Comparison of ENCODE assay signal across 31 cellular contexts in the genomic region with DNA sequence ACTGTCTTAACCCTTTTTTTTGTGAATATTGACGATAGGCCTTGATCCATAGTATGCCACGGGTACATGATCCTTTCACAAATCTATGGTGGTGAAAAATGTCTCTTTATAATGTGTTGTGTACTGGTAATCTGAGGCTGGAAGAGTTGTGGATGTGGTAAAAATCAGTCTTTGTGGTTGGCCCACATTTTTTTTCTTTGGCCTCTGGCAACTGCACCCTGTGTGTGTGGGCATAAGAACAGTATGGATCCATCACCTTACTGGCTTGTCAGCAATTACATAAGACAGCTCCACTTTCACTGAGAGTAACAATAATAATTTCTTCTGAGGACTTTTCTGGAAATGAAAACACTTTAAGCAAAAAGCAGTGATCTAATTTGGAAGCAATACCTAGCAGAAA.
DNase-seq lines count a peak whose midpoint lies in the region; ATAC-seq and TF ChIP-seq lines count a peak whose summit lies in the region.
"Had no signal": no experiment of that assay in that cellular context is flagged by ENCODE, and none has a peak within 500 bp of the region (broad histone marks: within the 10 kb centered on the region; RNA-seq: fewer than 3 reads in every experiment).

No MANE protein-coding gene starts in this region.

- no peak overlapping the region for H2AFZ ChIP-seq in hepatocyte
- no peak overlapping the region for H2AFZ ChIP-seq in smooth muscle cell (ENCODE audit: low read depth)

- H3K4me2 ChIP-seq in hepatocyte (no peak overlapping the region), smooth muscle cell (peak overlapping the region; percentile 40)

- no peak for ATAC-seq in GM19035 (IDR thresholded peaks at IDR 0.05; ENCODE audit: unreplicated experiment)
- ATAC-seq: activated CD4-positive, CD25-positive, alpha-beta regulatory T cell treated with anti-CD3 and anti-CD28 coated beads, Interleukin-2, amount 50 U/mL, for 24 hours; activated T-helper 17 cell treated with anti-CD3 and anti-CD28 coated beads, Interleukin-2, amount 50 U/mL, for 72 hours; GM12878; left lung; naive thymus-derived CD8-positive, alpha-beta T cell had no signal

- H3K4me3 Mint-ChIP-seq in CD4-positive, alpha-beta memory T cell = no peak overlapping the region
- H3K4me3 Mint-ChIP-seq: activated CD4-positive, alpha-beta memory T cell treated with anti-CD3 and anti-CD28 coated beads, Interleukin-2, amount 10 ng/mL, durations not matched to agents 7 days and 5 days; activated T-helper 17 cell treated with anti-CD3 and anti-CD28 coated beads, Interleukin-2, amount 50 U/mL, for 72 hours; naive thymus-derived CD8-positive, alpha-beta T cell; T-helper 1 cell treated with Interleukin-12 subunit alpha and Interleukin-12 subunit beta and Interleukin-4 antibody, amounts not matched to agents 30 μg/mL and 1 μg/mL, for 36 hours; type B pancreatic cell had no signal

- H3K4me3 ChIP-seq in MG63 (no peak overlapping the region), hepatocyte (no peak overlapping the region), smooth muscle cell (no peak overlapping the region)
- H3K4me3 ChIP-seq in CD4-positive, alpha-beta memory T cell (ENCODE audit: low read length in 2 of 2) = no peak overlapping the region
- H3K4me3 ChIP-seq: GM12878, left lung, SJSA1 had no signal

- H3K9me3 ChIP-seq in MG63 (peaks cover 2% of the 10 kb centered on the region), hepatocyte (ENCODE audit: low read depth) (no peaks in the 10 kb centered on the region), smooth muscle cell (replicated peaks; ENCODE audit: low read depth) (no peaks in the 10 kb centered on the region)
- no peaks in the 10 kb centered on the region for H3K9me3 ChIP-seq in CD4-positive, alpha-beta memory T cell (ENCODE audit: control insufficient read depth in 1 of 2, low read length in 2 of 2)
- H3K9me3 ChIP-seq: Caco-2, SJSA1 had no signal

- H3K36me3 ChIP-seq in MG63 (no peaks in the 10 kb centered on the region), hepatocyte (replicated peaks; ENCODE audit: insufficient read depth, low read depth) (no peaks in the 10 kb centered on the region), smooth muscle cell (ENCODE audit: low read depth) (no peaks in the 10 kb centered on the region)
- no peaks in the 10 kb centered on the region for H3K36me3 ChIP-seq in CD4-positive, alpha-beta memory T cell (ENCODE audit: insufficient read depth, low read length)
- H3K36me3 ChIP-seq: left lung, SJSA1 had no signal

- DNase-seq in MG63 = peak; percentile 18
- DNase-seq in astrocyte of the hippocampus (ENCODE audit: low read depth, low spot score) = peak; percentile 83
- no peak for DNase-seq in hepatocyte (ENCODE audit: low spot score)
- DNase-seq in smooth muscle cell (lab: John Stamatoyannopoulos, UW; ENCODE audit: unreplicated experiment) = no peak
- DNase-seq in cerebellum (ENCODE audit: low spot score) = no peak
- no peak for DNase-seq in CD4-positive, alpha-beta memory T cell
- DNase-seq: activated CD4-positive, alpha-beta memory T cell treated with anti-CD3 and anti-CD28 coated beads, Interleukin-2, amount 10 ng/mL, durations not matched to agents 7 days and 5 days; activated CD8-positive, alpha-beta memory T cell treated with anti-CD3 and anti-CD28 coated beads, Interleukin-2, amount 50 U/mL, for 48 hours; activated naive CD4-positive, alpha-beta T cell treated with anti-CD3 and anti-CD28 coated beads, Interleukin-2, amount 50 U/mL, for 16 hours; anterior cingulate cortex; C1 segment of cervical spinal cord; Caco-2; central memory CD4-positive, alpha-beta T cell; DMS79 treated with DMSO at 0.1 percent for 48 hours; foreskin melanocyte; KG1; left lung; naive thymus-derived CD8-positive, alpha-beta T cell; NCI-H1436; NCI-H774; retina; RPMI8226; stimulated activated CD4-positive, alpha-beta T cell treated with anti-CD3 and anti-CD28 coated beads, Interleukin-2, amount 100 ng/mL, for 48 hours had no signal

- H3K4me1 Mint-ChIP-seq in CD4-positive, alpha-beta memory T cell = peaks cover 0 to 1% (median 0%) of the 10 kb centered on the region in 4 donors
- H3K4me1 Mint-ChIP-seq: naive thymus-derived CD8-positive, alpha-beta T cell had no signal

- H4K20me1 ChIP-seq in hepatocyte (ENCODE audit: insufficient read depth, poor library complexity, severe bottlenecking) (no peaks in the 10 kb centered on the region), smooth muscle cell (ENCODE audit: low read depth) (no peaks in the 10 kb centered on the region)

- H3K4me1 ChIP-seq in hepatocyte (ENCODE audit: insufficient read depth) = peaks cover 17% of the 10 kb centered on the region
- H3K4me1 ChIP-seq in smooth muscle cell (ENCODE audit: low read depth) = no peaks in the 10 kb centered on the region
- no peaks in the 10 kb centered on the region for H3K4me1 ChIP-seq in CD4-positive, alpha-beta memory T cell (ENCODE audit: insufficient read depth, low read length)
- H3K4me1 ChIP-seq: Caco-2, left lung had no signal

- H3K9ac ChIP-seq in smooth muscle cell (ENCODE audit: low read depth) = no peak overlapping the region

- peaks cover 7 to 16% of the 10 kb centered on the region in 2 donors for H3K27me3 Mint-ChIP-seq in CD4-positive, alpha-beta memory T cell
- H3K27me3 Mint-ChIP-seq: type B pancreatic cell had no signal

- no peaks in the 10 kb centered on the region for H3K36me3 Mint-ChIP-seq in CD4-positive, alpha-beta memory T cell
- H3K36me3 Mint-ChIP-seq: type B pancreatic cell had no signal

- no peak for TF ChIP-seq CTCF in hepatocyte (IDR thresholded peaks at IDR 0.05; ENCODE audit: poor library complexity)
- no peak for TF ChIP-seq CTCF in smooth muscle cell (IDR thresholded peaks at IDR 0.05; ENCODE audit: borderline replicate concordance, insufficient read depth, poor library complexity, severe bottlenecking)

- POLR2A ChIA-PET in CD4-positive, alpha-beta memory T cell (lab: Charles Lee; ENCODE audit: partially characterized antibody) = no interaction called here

- WGBS in hepatocyte (ENCODE audit: low lambda C conversion rate, missing lambda C conversion rate) = 92% methylated on average over 2 of the region's 2 CpGs
- WGBS in smooth muscle cell (ENCODE audit: low lambda C conversion rate) = 80% methylated on average over 2 of the region's 2 CpGs

- CTCF ChIA-PET in CD4-positive, alpha-beta memory T cell (lab: Charles Lee; ENCODE audit: partially characterized antibody) = no interaction called here

- peaks cover 3 to 15% (median 12%) of the 10 kb centered on the region in 8 donors for H3K9me3 Mint-ChIP-seq in CD4-positive, alpha-beta memory T cell

- H3K27ac ChIP-seq in hepatocyte (peak overlapping the region; percentile 53), smooth muscle cell (ENCODE audit: low read depth) (no peak overlapping the region)
- H3K27ac ChIP-seq in CD4-positive, alpha-beta memory T cell (ENCODE audit: low read depth, low read length) = no peak overlapping the region
- H3K27ac ChIP-seq: epithelial cell of prostate, left lung, SJSA1 had no signal

- H3K79me2 ChIP-seq in hepatocyte (no peaks in the 10 kb centered on the region), smooth muscle cell (ENCODE audit: low read depth) (no peaks in the 10 kb centered on the region)

- H3K9me2 ChIP-seq in hepatocyte (replicated peaks; ENCODE audit: insufficient read depth) = no peaks in the 10 kb centered on the region

- peaks cover 13% of the 10 kb centered on the region for H3F3A ChIP-seq in smooth muscle cell (ENCODE audit: low read depth)

- intact Hi-C loops in CD4-positive, alpha-beta memory T cell (cut with micrococcal nuclease) = no loop called here

- H3K27me3 ChIP-seq in MG63 (no peaks in the 10 kb centered on the region), hepatocyte (no peaks in the 10 kb centered on the region), smooth muscle cell (ENCODE audit: low read depth) (no peaks in the 10 kb centered on the region)
- no peaks in the 10 kb centered on the region for H3K27me3 ChIP-seq in CD4-positive, alpha-beta memory T cell (ENCODE audit: insufficient read depth, low read length)
- H3K27me3 ChIP-seq: left lung, SJSA1 had no signal

- H3K27ac Mint-ChIP-seq in CD4-positive, alpha-beta memory T cell = no peak overlapping the region
- H3K27ac Mint-ChIP-seq: activated CD4-positive, alpha-beta memory T cell treated with anti-CD3 and anti-CD28 coated beads, Interleukin-2, amount 10 ng/mL, durations not matched to agents 7 days and 5 days; activated T-helper 17 cell treated with anti-CD3 and anti-CD28 coated beads, Interleukin-2, amount 50 U/mL, for 72 hours; naive thymus-derived CD8-positive, alpha-beta T cell; T-helper 1 cell treated with Interleukin-12 subunit alpha and Interleukin-12 subunit beta and Interleukin-4 antibody, amounts not matched to agents 30 μg/mL and 1 μg/mL, for 36 hours; type B pancreatic cell had no signal

Comparison
In these comparisons a context has a peak if more than half of its experiments do, and no peak if none do; other contexts are left out.
1. DNase-seq: peak in MG63 (single experiment) and astrocyte of the hippocampus (single experiment); none in hepatocyte (single experiment), smooth muscle cell (single experiment), cerebellum (single experiment) and CD4-positive, alpha-beta memory T cell (0 of 5).